ENCODE assay signal across 29 cellular contexts in genomic region chr7:26624431-26624830, GRCh38.
"Had no signal": no experiment of that assay in that cellular context is flagged by ENCODE, and none has a peak within 500 bp of the region (broad histone marks: within the 10 kb centered on the region; RNA-seq: fewer than 3 reads in every experiment).

No MANE protein-coding gene starts in this region.

- ATAC-seq: activated naive CD4-positive, alpha-beta T cell treated with anti-CD3 and anti-CD28 coated beads, Interleukin-2, amount 50 U/mL, for 72 hours; activated T-cell treated with anti-CD3 and anti-CD28 coated beads, Interleukin-2, amount 50 U/mL, for 72 hours; esophagus mucosa had no signal

- H3K27ac ChIP-seq: ascending aorta, breast epithelium, cardiac muscle cell, colonic mucosa, dorsolateral prefrontal cortex had no signal

- H3K27ac Mint-ChIP-seq: activated CD4-positive, alpha-beta memory T cell treated with anti-CD3 and anti-CD28 coated beads, Interleukin-2, amount 10 ng/mL, durations not matched to agents 7 days and 5 days; activated CD4-positive, alpha-beta T cell treated with anti-CD3 and anti-CD28 coated beads, Interleukin-2, amount 10 ng/mL, durations not matched to agents 7 days and 5 days; activated naive CD4-positive, alpha-beta T cell treated with anti-CD3 and anti-CD28 coated beads, Interleukin-2, amount 10 ng/mL, durations not matched to agents 7 days and 5 days; activated naive CD4-positive, alpha-beta T cell treated with anti-CD3 and anti-CD28 coated beads, Interleukin-2, amount 50 U/mL, for 72 hours; activated naive CD8-positive, alpha-beta T cell treated with anti-CD3 and anti-CD28 coated beads, Interleukin-2, amount 10 ng/mL, durations not matched to agents 7 days and 5 days; activated T-cell treated with anti-CD3 and anti-CD28 coated beads, Interleukin-2, amount 50 U/mL, for 24 hours; activated T-cell treated with anti-CD3 and anti-CD28 coated beads, Interleukin-2, amount 50 U/mL, for 72 hours; brain; dendritic cell treated with granulocyte-macrophage colony-stimulating factor and Interleukin-4, amounts not matched to agents 40 ng/mL and 50 ng/mL, for 4 days; endodermal cell had no signal

- H3K9me3 ChIP-seq: ascending aorta, breast epithelium, colonic mucosa had no signal

- DNase-seq: activated CD4-positive, alpha-beta memory T cell treated with anti-CD3 and anti-CD28 coated beads, Interleukin-2, amount 10 ng/mL, durations not matched to agents 7 days and 5 days; activated CD4-positive, alpha-beta T cell treated with anti-CD3 and anti-CD28 coated beads for 4 hours; activated CD4-positive, alpha-beta T cell treated with anti-CD3 and anti-CD28 coated beads, Interleukin-2, amount 10 ng/mL, durations not matched to agents 7 days and 5 days; activated CD4-positive, alpha-beta T cell treated with anti-CD3 and anti-CD28 coated beads, Interleukin-2, amount 50 U/mL, for 4 hours; activated CD4-positive, CD25-positive, alpha-beta regulatory T cell; activated CD4-positive, CD25-positive, alpha-beta regulatory T cell treated with anti-CD3 and anti-CD28 coated beads, Interleukin-2, amount 50 U/mL, for 72 hours; activated CD8-positive, alpha-beta memory T cell treated with anti-CD3 and anti-CD28 coated beads, Interleukin-2, amount 50 U/mL, for 48 hours; activated gamma-delta T cell; activated naive CD4-positive, alpha-beta T cell; activated naive CD4-positive, alpha-beta T cell treated with anti-CD3 and anti-CD28 coated beads, Interleukin-2, amount 10 ng/mL, durations not matched to agents 7 days and 5 days; activated naive CD8-positive, alpha-beta T cell treated with anti-CD3 and anti-CD28 coated beads, Interleukin-2, amount 10 ng/mL, durations not matched to agents 7 days and 5 days; activated T-cell treated with anti-CD3 and anti-CD28 coated beads for 4 hours; activated T-cell treated with anti-CD3 and anti-CD28 coated beads, Interleukin-2, amount 50 U/mL, for 24 hours; activated T-cell treated with anti-CD3 and anti-CD28 coated beads, Interleukin-2, amount 50 U/mL, for 72 hours; central memory CD4-positive, alpha-beta T cell; cerebellar nuclear complex; colonic mucosa; dorsolateral prefrontal cortex; effector memory CD4-positive, alpha-beta T cell; endodermal cell; foreskin fibroblast; T-helper 2 cell had no signal

- H3K27me3 Mint-ChIP-seq: activated naive CD8-positive, alpha-beta T cell treated with anti-CD3 and anti-CD28 coated beads, Interleukin-2, amount 10 ng/mL, durations not matched to agents 7 days and 5 days; dendritic cell treated with granulocyte-macrophage colony-stimulating factor and Interleukin-4, amounts not matched to agents 40 ng/mL and 50 ng/mL, for 4 days had no signal

- H3K4me1 Mint-ChIP-seq: activated naive CD4-positive, alpha-beta T cell treated with anti-CD3 and anti-CD28 coated beads, Interleukin-2, amount 10 ng/mL, durations not matched to agents 7 days and 5 days; endodermal cell had no signal

- H3K9me3 Mint-ChIP-seq: activated CD4-positive, alpha-beta memory T cell treated with anti-CD3 and anti-CD28 coated beads, Interleukin-2, amount 10 ng/mL, durations not matched to agents 7 days and 5 days; activated CD4-positive, alpha-beta T cell treated with anti-CD3 and anti-CD28 coated beads, Interleukin-2, amount 10 ng/mL, durations not matched to agents 7 days and 5 days; activated T-cell treated with anti-CD3 and anti-CD28 coated beads, Interleukin-2, amount 50 U/mL, for 24 hours; dendritic cell treated with granulocyte-macrophage colony-stimulating factor and Interleukin-4, amounts not matched to agents 40 ng/mL and 50 ng/mL, for 4 days; endodermal cell had no signal

- H3K4me3 ChIP-seq: ascending aorta, breast epithelium, cardiac muscle cell, colonic mucosa, dorsolateral prefrontal cortex had no signal

- H3K4me1 ChIP-seq: ascending aorta, breast epithelium, colonic mucosa had no signal

- H3K4me3 Mint-ChIP-seq: activated CD4-positive, alpha-beta memory T cell treated with anti-CD3 and anti-CD28 coated beads, Interleukin-2, amount 10 ng/mL, durations not matched to agents 7 days and 5 days; activated CD4-positive, alpha-beta T cell treated with anti-CD3 and anti-CD28 coated beads, Interleukin-2, amount 10 ng/mL, durations not matched to agents 7 days and 5 days; activated naive CD4-positive, alpha-beta T cell treated with anti-CD3 and anti-CD28 coated beads, Interleukin-2, amount 10 ng/mL, durations not matched to agents 7 days and 5 days; activated naive CD8-positive, alpha-beta T cell treated with anti-CD3 and anti-CD28 coated beads, Interleukin-2, amount 10 ng/mL, durations not matched to agents 7 days and 5 days; activated T-cell treated with anti-CD3 and anti-CD28 coated beads, Interleukin-2, amount 50 U/mL, for 24 hours; activated T-cell treated with anti-CD3 and anti-CD28 coated beads, Interleukin-2, amount 50 U/mL, for 72 hours; brain; dendritic cell treated with granulocyte-macrophage colony-stimulating factor and Interleukin-4, amounts not matched to agents 40 ng/mL and 50 ng/mL, for 4 days; endodermal cell had no signal

- H3K36me3 Mint-ChIP-seq: activated naive CD4-positive, alpha-beta T cell treated with anti-CD3 and anti-CD28 coated beads, Interleukin-2, amount 10 ng/mL, durations not matched to agents 7 days and 5 days; activated naive CD4-positive, alpha-beta T cell treated with anti-CD3 and anti-CD28 coated beads, Interleukin-2, amount 50 U/mL, for 72 hours; activated naive CD8-positive, alpha-beta T cell treated with anti-CD3 and anti-CD28 coated beads, Interleukin-2, amount 10 ng/mL, durations not matched to agents 7 days and 5 days; brain had no signal

- H3K36me3 ChIP-seq: ascending aorta, breast epithelium, cardiac muscle cell, colonic mucosa had no signal

- H3K27me3 ChIP-seq: ascending aorta, breast epithelium, cardiac muscle cell, colonic mucosa had no signal
